In genomic region chr2:224520064-224520463, GRCh38 we compare ENCODE assay signal across 8 cellular contexts.
DNase-seq lines count a peak whose midpoint lies in the region; ATAC-seq and TF ChIP-seq lines count a peak whose summit lies in the region.

No MANE protein-coding gene starts in this region.

- POLR2A ChIA-PET in A673 (lab: Charles Lee; ENCODE audit: low non-redundant PET): no interaction called here

- H3K9me3 ChIP-seq in A673 (ENCODE audit: low read depth, low read length, poor library complexity, severe bottlenecking): no peaks in the 10 kb centered on the region
- no peaks in the 10 kb centered on the region for H3K9me3 ChIP-seq in HAP-1

- H3K27me3 ChIP-seq in A673 (replicated peaks; ENCODE audit: insufficient read depth, low read depth, low read length, poor library complexity) (no peaks in the 10 kb centered on the region), HAP-1 (ENCODE audit: low read depth) (no peaks in the 10 kb centered on the region)

- H3K36me3 ChIP-seq in A673 (ENCODE audit: insufficient read depth, low read length, poor library complexity, severe bottlenecking) (no peaks in the 10 kb centered on the region), HAP-1 (replicated peaks) (peaks cover 3% of the 10 kb centered on the region; the same call in 1 of the 2 replicates)

- TF ChIP-seq CTCF in astrocyte of the cerebellum (IDR thresholded peaks at IDR 0.05; ENCODE audit: low read depth, low read length, missing control alignments): no peak
- no peak for TF ChIP-seq CTCF in A673 (conservative IDR thresholded peaks at IDR 0.05; ENCODE audit: low read depth, low read length)

- no peak overlapping the region for H3K4me3 ChIP-seq in astrocyte of the cerebellum (ENCODE audit: low read depth, low read length)
- H3K4me3 ChIP-seq in A673 (ENCODE audit: low read depth, low read length, poor library complexity, severe bottlenecking): no peak overlapping the region
- no peak overlapping the region for H3K4me3 ChIP-seq in HAP-1

- no TSS peak for BruUV-seq in A673 (replicated peaks; lab: Mats Ljungman, UMichigan)

- CTCF ChIA-PET in A673 (lab: Charles Lee): no interaction called here

- intact Hi-C loops in A673 (cut with micrococcal nuclease; ENCODE audit: unreplicated experiment): no loop called here

- DNase-seq in ELR (ENCODE audit: low read depth) (peak; percentile 82), astrocyte of the cerebellum (ENCODE audit: low read depth) (peak; percentile 34), A673 (ENCODE audit: low spot score) (no peak), cortex of kidney (lab: John Stamatoyannopoulos, UW) (no peak), HAP-1 (ENCODE audit: low spot score in 2 of 2) (no peak)
- DNase-seq in stimulated activated CD4-positive, alpha-beta T cell treated with anti-CD3 and anti-CD28 coated beads, Interleukin-4, amount 100 ng/mL, for 24 hours: peak; percentile 27

- peaks cover 12% of the 10 kb centered on the region for H3K4me1 ChIP-seq in A673 (ENCODE audit: insufficient read depth, low read length, poor library complexity, severe bottlenecking)
- peaks cover 5% of the 10 kb centered on the region for H3K4me1 ChIP-seq in HAP-1

- in situ Hi-C loops in astrocyte of the cerebellum (cut with HindIII; ENCODE audit: low sequenced_read_pairs) (no loop called here), HAP-1 (cut with MboI; ENCODE audit: low sequenced_read_pairs) (no loop called here)

- no peak overlapping the region for H3K27ac ChIP-seq in A673 (ENCODE audit: low read depth, low read length, poor library complexity, severe bottlenecking)

- ATAC-seq in GM21367 (IDR thresholded peaks at IDR 0.05; ENCODE audit: unreplicated experiment) (peak; percentile 69), HG03521 (IDR thresholded peaks at IDR 0.05; ENCODE audit: unreplicated experiment) (peak; percentile 77)

Comparison
In these comparisons a context has a peak if more than half of its experiments do, and no peak if none do; other contexts are left out.
1. DNase-seq: peak in ELR (single experiment), astrocyte of the cerebellum (single experiment) and stimulated activated CD4-positive, alpha-beta T cell treated with anti-CD3 and anti-CD28 coated beads, Interleukin-4, amount 100 ng/mL, for 24 hours (single experiment); none in A673 (single experiment), cortex of kidney (single experiment) and HAP-1 (0 of 2).